ENCODE assay signal across 15 cellular contexts in the genomic region with DNA sequence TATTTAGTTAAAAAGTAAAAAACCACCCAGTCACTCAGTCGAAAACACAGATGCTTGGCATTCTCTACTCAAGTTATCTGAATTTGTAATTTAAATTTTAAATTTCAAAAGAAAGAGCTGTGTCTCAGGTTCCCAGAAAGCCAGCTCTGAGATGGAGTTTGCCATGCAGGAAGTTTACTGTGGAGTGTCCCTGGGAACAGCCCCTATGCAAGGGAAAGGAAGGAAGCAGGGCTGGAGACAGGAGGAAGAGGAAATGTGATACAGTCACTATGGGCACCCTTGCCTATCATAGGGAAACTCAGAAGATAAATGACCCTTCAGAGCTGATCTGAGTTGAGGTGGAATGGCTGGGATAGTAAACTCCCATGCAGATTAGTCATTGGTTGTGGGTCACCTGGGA.
DNase-seq lines count a peak whose midpoint lies in the region; ATAC-seq, FAIRE-seq and TF ChIP-seq lines count a peak whose summit lies in the region.
"Had no signal": no experiment of that assay in that cellular context is flagged by ENCODE, and none has a peak within 500 bp of the region (broad histone marks: within the 10 kb centered on the region; RNA-seq: fewer than 3 reads in every experiment).

No MANE protein-coding gene starts in this region.

- TF ChIP-seq EP300 in HepG2 (IDR thresholded peaks at IDR 0.05; ENCODE audit: low read depth in 2 of 2, low read length in 2 of 2): no peak
- no peak for TF ChIP-seq EP300 in HepG2 (CRISPR knock-in tag; IDR thresholded peaks at IDR 0.05; ENCODE audit: borderline replicate concordance)

- ATAC-seq in HepG2: no peak
- peak; percentile 29 to 65 (median 42) for ATAC-seq in right lobe of liver
- ATAC-seq in upper lobe of right lung: peak; percentile 33

- H3K4me3 ChIP-seq in liver (ENCODE audit: low read depth in 1 of 3, low read length in 3 of 3) (no peak overlapping the region), HepG2 (replicated peaks in 1 of 3; ENCODE audit: insufficient read depth in 1 of 3, low read depth in 2 of 3, low read length in 3 of 3) (no peak overlapping the region), endodermal cell (ENCODE audit: low read length) (no peak overlapping the region), right lobe of liver (no peak overlapping the region), upper lobe of right lung (no peak overlapping the region)
- H3K4me3 ChIP-seq: MG63 had no signal

- no peaks in the 10 kb centered on the region for H3K36me3 ChIP-seq in liver (ENCODE audit: control insufficient read depth in 4 of 4, insufficient read depth in 3 of 4, low read depth in 1 of 4, low read length in 3 of 4)
- no peaks in the 10 kb centered on the region for H3K36me3 ChIP-seq in HepG2 (replicated peaks in 1 of 2; ENCODE audit: control insufficient read depth in 1 of 2, insufficient read depth in 2 of 2, low read length in 2 of 2)
- H3K36me3 ChIP-seq in endodermal cell (ENCODE audit: control insufficient read depth, insufficient read depth, low read length): no peaks in the 10 kb centered on the region
- no peaks in the 10 kb centered on the region for H3K36me3 ChIP-seq in right lobe of liver
- no peaks in the 10 kb centered on the region for H3K36me3 ChIP-seq in upper lobe of right lung
- H3K36me3 ChIP-seq: MG63 had no signal

- TF ChIP-seq POLR2A in HepG2 (IDR thresholded peaks at IDR 0.05; ENCODE audit: insufficient read depth in 1 of 2, low read depth in 2 of 2, low read length in 2 of 2) (no peak), right lobe of liver (IDR thresholded peaks at IDR 0.05) (no peak)

- WGBS in liver: 79% methylated on average over 1 of the region's 1 CpG
- 0% methylated on average over 1 of the region's 1 CpG for WGBS in HepG2 (ENCODE audit: low lambda C conversion rate)
- 100% methylated on average over 1 of the region's 1 CpG; no CpG with 5 or more reads in 1 of the 2 experiments for WGBS in endodermal cell (ENCODE audit: insufficient coverage in 1 of 2, insufficient read length in 1 of 2), 2 experiments
- WGBS in right lobe of liver (ENCODE audit: insufficient coverage, low coverage, low lambda C conversion rate, missing lambda C conversion rate): 65% methylated on average over 1 of the region's 1 CpG

- no peak overlapping the region for H3K27ac ChIP-seq in liver (ENCODE audit: low read depth in 1 of 2, low read length in 2 of 2)
- H3K27ac ChIP-seq in HepG2 (ENCODE audit: extremely low read length, insufficient read depth, low read length): no peak overlapping the region
- no peak overlapping the region for H3K27ac ChIP-seq in endodermal cell (ENCODE audit: low read depth, low read length)
- H3K27ac ChIP-seq in right lobe of liver: no peak overlapping the region
- H3K27ac ChIP-seq in upper lobe of right lung: no peak overlapping the region

- H3K9me3 Mint-ChIP-seq in endodermal cell: no peaks in the 10 kb centered on the region

- FAIRE-seq in HepG2 (lab: Jason Lieb, UNC): no peak

- TF ChIP-seq RAD21 in liver (IDR thresholded peaks at IDR 0.05) (peak in 1 of 2 donors; percentile 28), HepG2 (CRISPR knock-in tag; IDR thresholded peaks at IDR 0.05) (no peak)

- intact Hi-C loops in HepG2 (cut with micrococcal nuclease; ENCODE audit: unreplicated experiment) (no loop called here), right lobe of liver (cut with DNase I) (no loop called here), upper lobe of right lung (cut with DNase I) (no loop called here)

- H3K27me3 ChIP-seq in liver (ENCODE audit: control insufficient read depth in 4 of 4, insufficient read depth in 4 of 4, low read length in 3 of 4) (no peaks in the 10 kb centered on the region), HepG2 (ENCODE audit: control insufficient read depth in 1 of 2, insufficient read depth in 2 of 2, low read length in 2 of 2) (no peaks in the 10 kb centered on the region; a peak in 1 of 5 replicates), endodermal cell (ENCODE audit: control insufficient read depth, insufficient read depth, low read length, poor library complexity, severe bottlenecking) (no peaks in the 10 kb centered on the region), right lobe of liver (no peaks in the 10 kb centered on the region), upper lobe of right lung (no peaks in the 10 kb centered on the region)
- H3K27me3 ChIP-seq: MG63 had no signal

- H3K27me3 Mint-ChIP-seq in endodermal cell (ENCODE audit: insufficient read depth): no peaks in the 10 kb centered on the region

- H2AFZ ChIP-seq in HepG2 (ENCODE audit: low read length): no peak overlapping the region

- CTCF ChIA-PET in HepG2 (lab: Yijun Ruan, JAX; ENCODE audit: low intra/inter-chr PET ratio, low total read pairs): no interaction called here

- H3K27ac Mint-ChIP-seq in endodermal cell: no peak overlapping the region
- H3K27ac Mint-ChIP-seq: CD4-positive, alpha-beta memory T cell had no signal

- no peaks in the 10 kb centered on the region for H4K20me1 ChIP-seq in HepG2 (ENCODE audit: insufficient read depth, low read length)

- peaks cover 2% of the 10 kb centered on the region for H3K4me1 Mint-ChIP-seq in endodermal cell
- H3K4me1 Mint-ChIP-seq: CD4-positive, alpha-beta memory T cell had no signal

- POLR2A ChIA-PET in HepG2 (lab: Yijun Ruan, JAX): no interaction called here

- no peak overlapping the region for H3K4me3 Mint-ChIP-seq in endodermal cell
- H3K4me3 Mint-ChIP-seq: CD4-positive, alpha-beta memory T cell had no signal

- H3K4me1 ChIP-seq in liver (ENCODE audit: control insufficient read depth in 4 of 4, insufficient read depth in 4 of 4, low read length in 3 of 4) (no peaks in the 10 kb centered on the region), HepG2 (ENCODE audit: insufficient read depth, low read length) (no peaks in the 10 kb centered on the region), endodermal cell (ENCODE audit: control insufficient read depth, insufficient read depth, low read length) (no peaks in the 10 kb centered on the region), right lobe of liver (no peaks in the 10 kb centered on the region), upper lobe of right lung (peaks cover 5% of the 10 kb centered on the region)

- TF ChIP-seq CTCF in liver (IDR thresholded peaks at IDR 0.05; ENCODE audit: low read depth, low read length, missing input control) (no peak), HepG2 (CRISPR knock-in tag; IDR thresholded peaks at IDR 0.05) (no peak), endodermal cell (conservative IDR thresholded peaks at IDR 0.05) (no peak), right lobe of liver (IDR thresholded peaks at IDR 0.05) (no peak), upper lobe of right lung (IDR thresholded peaks at IDR 0.05) (no peak)

- no peak overlapping the region for H3K4me2 ChIP-seq in HepG2 (ENCODE audit: low read depth, low read length)

- H3K79me2 ChIP-seq in HepG2 (ENCODE audit: insufficient read depth, low read length): no peaks in the 10 kb centered on the region

- DNase-seq in HepG2 (ENCODE audit: low spot score): no peak
- peak; percentile 47 for DNase-seq in endodermal cell
- DNase-seq in right lobe of liver: no peak
- DNase-seq in upper lobe of right lung: no peak
- DNase-seq in GM19238 (ENCODE audit: insufficient read length, low spot score): no peak
- DNase-seq in dermis blood vessel endothelial cell: no peak
- no peak for DNase-seq in GF-D8 (lab: John Stamatoyannopoulos, UW)
- DNase-seq: 8988T; CD4-positive, alpha-beta memory T cell; MG63; NCI-H1092 treated with DMSO at 0.1 percent for 48 hours; NCI-H2081 treated with DMSO at 0.1 percent for 48 hours; NCI-H510A treated with DMSO at 0.1 percent for 48 hours; Right ventricle myocardium superior had no signal

- in situ Hi-C loops in HepG2 (cut with HindIII; ENCODE audit: extremely low pct_ligation_motif_present, low pct_unique_long_range_greater_than_20kb): no loop called here

- BruUV-seq in HepG2 (replicated peaks; lab: Mats Ljungman, UMichigan): no TSS peak

- no peak overlapping the region for H3K9ac ChIP-seq in liver (ENCODE audit: low read depth in 1 of 2, low read length in 2 of 2)
- no peak overlapping the region for H3K9ac ChIP-seq in HepG2 (ENCODE audit: insufficient read depth, low read depth, low read length)
- H3K9ac ChIP-seq in endodermal cell (ENCODE audit: extremely low read depth, low read length, poor library complexity, severe bottlenecking): no peak overlapping the region

- H3K9me3 ChIP-seq in liver (ENCODE audit: control insufficient read depth in 4 of 4, low read length in 3 of 4): no peaks in the 10 kb centered on the region
- H3K9me3 ChIP-seq in HepG2 (ENCODE audit: low read length): no peaks in the 10 kb centered on the region
- H3K9me3 ChIP-seq in endodermal cell (ENCODE audit: control insufficient read depth, low read length): no peaks in the 10 kb centered on the region
- H3K9me3 ChIP-seq in right lobe of liver: no peaks in the 10 kb centered on the region
- H3K9me3 ChIP-seq in upper lobe of right lung: no peaks in the 10 kb centered on the region
- H3K9me3 ChIP-seq: MG63 had no signal

- H3K36me3 Mint-ChIP-seq in endodermal cell (ENCODE audit: low read depth): no peaks in the 10 kb centered on the region
- H3K36me3 Mint-ChIP-seq: CD4-positive, alpha-beta memory T cell had no signal

TF ChIP-seq in liver, 16 proteins besides CTCF, POLR2A, EP300 and RAD21 (continues in another document):
- TF ChIP-seq RXRA (IDR thresholded peaks at IDR 0.05) (no peak), TAF1 (conservative IDR thresholded peaks at IDR 0.05) (no peak)

TF ChIP-seq in HepG2, 621 proteins besides CTCF, POLR2A, EP300 and RAD21 (continues in another document):
- TF ChIP-seq ZMYM4 (CRISPR knock-in tag; IDR thresholded peaks at IDR 0.05) (no peak), BATF2 (CRISPR knock-in tag; IDR thresholded peaks at IDR 0.05) (no peak), MEF2D (CRISPR knock-in tag; IDR thresholded peaks at IDR 0.05) (no peak), U2AF1 (optimal IDR thresholded peaks at IDR 0.05; ENCODE audit: low read depth, low read length) (no peak), ZNF3 (CRISPR knock-in tag; IDR thresholded peaks at IDR 0.05) (no peak), SIX4 (CRISPR knock-in tag; IDR thresholded peaks at IDR 0.05) (no peak), ASH2L (IDR thresholded peaks at IDR 0.05; ENCODE audit: insufficient read length, low read depth, low read length) (no peak), MEIS1 (CRISPR knock-in tag; IDR thresholded peaks at IDR 0.05; ENCODE audit: borderline replicate concordance) (no peak)
